8 cellular contexts compared by ENCODE assay signal in the genomic region with DNA sequence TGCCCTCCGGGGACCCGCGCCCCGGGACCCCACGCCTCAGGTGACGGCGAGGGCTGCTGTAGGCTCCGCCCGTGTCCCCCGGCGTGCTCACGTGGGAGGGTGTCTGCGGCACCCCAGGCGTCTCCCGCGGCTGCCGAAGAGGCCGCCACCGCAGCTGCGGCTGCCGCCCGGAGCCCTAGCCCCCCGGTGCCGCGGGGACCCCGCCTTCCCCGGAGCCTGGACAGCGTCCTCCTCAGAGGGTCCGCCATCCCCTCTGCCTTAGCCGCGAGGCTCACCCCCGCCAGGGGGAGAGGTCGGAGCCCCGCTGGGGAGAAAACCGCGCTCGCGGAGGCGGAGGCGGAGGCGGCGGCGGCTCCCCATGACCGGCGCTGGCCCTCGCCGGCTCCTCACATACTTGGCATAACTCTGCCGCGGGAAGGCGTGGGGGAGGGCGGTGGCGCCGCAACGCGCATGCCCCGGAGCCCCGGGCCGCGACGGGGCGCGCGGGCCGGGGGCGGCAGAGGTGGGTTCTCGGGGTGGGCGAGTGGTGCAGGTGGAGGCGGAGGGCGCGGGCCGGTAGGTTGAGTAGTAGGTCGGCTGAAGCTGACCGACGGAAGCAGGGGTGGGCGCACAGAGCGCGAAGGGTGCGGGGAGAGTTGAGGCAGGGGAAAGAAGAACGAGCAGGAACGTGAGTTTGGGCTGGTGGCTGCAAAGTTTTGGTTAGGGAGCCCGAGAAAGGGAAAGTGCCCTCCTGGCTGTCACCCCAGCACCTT. TPM values are rescaled to one million over a fixed set of nuclear protein-coding genes. Genes with fewer than 3 reads are reported as not detected.
A peak's percentile ranks its signal among the peaks of the same experiment; 100 is the strongest.
DNase-seq lines count a peak whose midpoint lies in the region; ATAC-seq and TF ChIP-seq lines count a peak whose summit lies in the region.

No MANE protein-coding gene starts in this region.

- peaks cover 4% of the 10 kb centered on the region for H3K36me3 Mint-ChIP-seq in activated CD4-positive, alpha-beta T cell treated with anti-CD3 and anti-CD28 coated beads for 36 hours (ENCODE audit: low read depth)

- POLR2A ChIA-PET in activated CD4-positive, alpha-beta T cell treated with anti-CD3 and anti-CD28 coated beads for 36 hours (lab: Charles Lee), result no interaction called here

- peak overlapping the region; percentile 74 for H3K4me3 ChIP-seq in HAP-1
- H3K4me3 ChIP-seq in MG63, result peak overlapping the region; percentile 73
- H3K4me3 ChIP-seq in colonic mucosa, result peak overlapping the region; percentile 81

- H3K9me3 ChIP-seq in HAP-1 (no peaks in the 10 kb centered on the region), MG63 (no peaks in the 10 kb centered on the region), colonic mucosa (no peaks in the 10 kb centered on the region)

- peak overlapping the region; percentile 90 for H3K4me3 Mint-ChIP-seq in activated CD4-positive, alpha-beta T cell treated with anti-CD3 and anti-CD28 coated beads for 36 hours

- ATAC-seq in activated CD4-positive, alpha-beta T cell treated with anti-CD3 and anti-CD28 coated beads for 36 hours, result peak; percentile 61
- peak; percentile 77 for ATAC-seq in left lobe of liver

- peaks cover 23% of the 10 kb centered on the region for H3K4me1 Mint-ChIP-seq in activated CD4-positive, alpha-beta T cell treated with anti-CD3 and anti-CD28 coated beads for 36 hours

- peaks cover 14% of the 10 kb centered on the region for H3K4me1 ChIP-seq in HAP-1
- no peaks in the 10 kb centered on the region for H3K4me1 ChIP-seq in colonic mucosa

- DNase-seq in GM10266 (ENCODE audit: extremely low spot score) (peak; percentile 65), HAP-1 (ENCODE audit: low spot score in 2 of 2) (peak; percentile 69 to 85), MG63 (peak; percentile 81), colonic mucosa (peak; percentile 77), left lobe of liver (ENCODE audit: low spot score) (peak; percentile 79), MV-4-11 (lab: John Stamatoyannopoulos, UW) (no peak)
- peak; percentile 74 for DNase-seq in activated CD4-positive, alpha-beta T cell treated with anti-CD3 and anti-CD28 coated beads for 36 hours
- DNase-seq in stimulated activated CD4-positive, alpha-beta T cell treated with anti-CD3 and anti-CD28 coated beads, Interleukin-2, amount 100 ng/mL, for 48 hours, result peak; percentile 32 to 47

- intact Hi-C loops in activated CD4-positive, alpha-beta T cell treated with anti-CD3 and anti-CD28 coated beads for 36 hours (cut with DNase I, micrococcal nuclease), result loop anchor here (1.0 to 10.0 kb wide), 11 partner anchors 53 to 1127 kb away; a partner anchor contains a TSS
- intact Hi-C loops in colonic mucosa (cut with DNase I), result no loop called here

- CTCF ChIA-PET in activated CD4-positive, alpha-beta T cell treated with anti-CD3 and anti-CD28 coated beads for 36 hours (lab: Charles Lee), result interaction anchor here (0.7 to 0.9 kb wide), 4 partner anchors 27 to 263 kb away, joined by 3 read pairs; a partner anchor contains a TSS

- peak overlapping the region; percentile 84 to 95 for H3K9ac ChIP-seq in colonic mucosa (ENCODE audit: low read depth in 2 of 2, low read length in 2 of 2)

- H3K27me3 ChIP-seq in HAP-1 (ENCODE audit: low read depth) (no peaks in the 10 kb centered on the region), MG63 (no peaks in the 10 kb centered on the region), colonic mucosa (no peaks in the 10 kb centered on the region)

- H3K36me3 ChIP-seq in HAP-1 (replicated peaks) (no peaks in the 10 kb centered on the region; the same call in 1 of the 2 replicates), MG63 (no peaks in the 10 kb centered on the region), colonic mucosa (no peaks in the 10 kb centered on the region)

- TF ChIP-seq CTCF in GM10266 (IDR thresholded peaks at IDR 0.05; ENCODE audit: control insufficient read depth, insufficient read depth, low read depth, missing control alignments), result no peak
- TF ChIP-seq CTCF in colonic mucosa (IDR thresholded peaks at IDR 0.05), result no peak

- peaks cover 12% of the 10 kb centered on the region for H3K27me3 Mint-ChIP-seq in activated CD4-positive, alpha-beta T cell treated with anti-CD3 and anti-CD28 coated beads for 36 hours

- peak overlapping the region; percentile 97 for H3K27ac ChIP-seq in colonic mucosa

- in situ Hi-C loops in HAP-1 (cut with MboI; ENCODE audit: low sequenced_read_pairs), result no loop called here

- peak overlapping the region; percentile 88 for H3K27ac Mint-ChIP-seq in activated CD4-positive, alpha-beta T cell treated with anti-CD3 and anti-CD28 coated beads for 36 hours

- H3K9me3 Mint-ChIP-seq in activated CD4-positive, alpha-beta T cell treated with anti-CD3 and anti-CD28 coated beads for 36 hours (ENCODE audit: low read depth), result no peaks in the 10 kb centered on the region

RNA-seq across cellular contexts. Expression of a gene that starts 0.7 kb away (rescaled TPM):
- 1.3 and 2.8 TPM in 2 replicates for total RNA-seq in MG63 (2014; rRNA removed; shearing (Covaris generic); ENCODE audit: low replicate concordance)
- 1 to 10 TPM; 2.9 to 3.3 TPM for total RNA-seq in activated CD4-positive, alpha-beta T cell treated with anti-CD3 and anti-CD28 coated beads for 36 hours
- total RNA-seq in colonic mucosa (10 to 100 TPM in 1 of 2 donors, 1 to 10 TPM in 1; 6.5 to 14.6 TPM), left lobe of liver (4.8 TPM)

RNA-seq across cellular contexts. Expression of a gene that starts 57.9 kb away (rescaled TPM):
- 16.4 and 19.8 TPM in 2 replicates for total RNA-seq in MG63 (2014; rRNA removed; shearing (Covaris generic); ENCODE audit: low replicate concordance)
- 10 to 100 TPM; 23.5 to 24.6 TPM for total RNA-seq in activated CD4-positive, alpha-beta T cell treated with anti-CD3 and anti-CD28 coated beads for 36 hours
- total RNA-seq in colonic mucosa (10 to 100 TPM; 11.3 to 19.9 TPM), left lobe of liver (8.2 TPM)
